In the genomic region with DNA sequence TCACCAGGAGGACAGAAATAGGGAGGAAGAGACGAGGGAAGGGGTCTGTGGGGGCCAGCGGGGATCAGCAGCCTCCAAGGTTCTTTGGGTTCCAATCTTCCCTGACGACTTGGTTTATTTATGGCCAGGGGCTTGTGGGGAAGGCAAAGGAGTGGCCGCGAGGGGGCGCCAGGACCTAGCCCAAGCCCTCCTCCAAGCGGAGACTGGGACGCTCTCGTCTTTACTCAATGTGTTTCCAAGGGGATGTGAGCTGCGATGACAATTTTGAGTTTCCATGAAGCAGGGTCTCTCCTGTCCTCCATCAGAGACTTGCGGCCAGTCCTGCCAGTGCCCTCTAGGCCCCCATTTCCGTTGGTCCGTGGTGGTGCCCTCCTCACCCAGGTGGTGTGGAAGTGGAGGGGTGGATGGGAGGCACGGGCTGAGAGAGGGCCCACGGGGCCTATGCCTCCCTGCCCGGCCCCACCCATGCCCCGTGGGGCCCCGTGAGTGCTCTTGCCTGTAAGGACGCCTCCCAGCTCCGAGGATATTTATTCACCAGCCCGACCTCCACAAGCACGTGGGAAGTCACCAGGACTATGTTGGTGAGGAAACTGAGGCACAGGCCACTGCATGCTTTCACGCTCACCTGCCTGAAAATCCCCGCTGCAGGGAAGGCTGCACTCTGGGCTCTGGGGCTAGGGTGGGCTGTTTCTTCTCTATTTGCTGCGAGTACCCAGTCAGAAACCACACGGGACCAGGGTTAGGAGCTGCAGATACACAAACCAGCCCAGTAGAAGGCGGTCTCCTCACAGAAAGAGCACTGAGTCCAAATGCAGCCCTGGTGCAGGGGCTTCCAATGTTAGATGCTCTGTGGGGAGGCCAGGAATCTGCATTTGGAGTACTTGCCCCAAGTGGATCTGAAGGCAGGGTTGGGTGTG, we compare ENCODE assay signal across 8 cellular contexts. TPM values are rescaled to one million over a fixed set of nuclear protein-coding genes. Genes with fewer than 3 reads are reported as not detected.
DNase-seq lines count a peak whose midpoint lies in the region; ATAC-seq, FAIRE-seq and TF ChIP-seq lines count a peak whose summit lies in the region.

No MANE protein-coding gene starts in this region.

- H4K20me1 ChIP-seq in GM23338 (replicated peaks; ENCODE audit: insufficient read depth) (no peaks in the 10 kb centered on the region), HepG2 (ENCODE audit: insufficient read depth, low read length) (no peaks in the 10 kb centered on the region)

- H3K4me3 ChIP-seq in AG04450 (ENCODE audit: low read depth, low read length) (no peak overlapping the region), GM23338 (peak overlapping the region; percentile 42; the same call in 1 of the 2 replicates), HepG2 (replicated peaks in 1 of 3; ENCODE audit: insufficient read depth in 1 of 3, low read depth in 2 of 3, low read length in 3 of 3) (no peak overlapping the region)

- no peak for TF ChIP-seq EP300 in HepG2 (IDR thresholded peaks at IDR 0.05; ENCODE audit: low read depth in 2 of 2, low read length in 2 of 2)
- TF ChIP-seq EP300 in HepG2 (CRISPR knock-in tag; IDR thresholded peaks at IDR 0.05; ENCODE audit: borderline replicate concordance): no peak

- 6% methylated on average over 13 of the region's 27 CpGs for WGBS in HepG2 (ENCODE audit: low lambda C conversion rate)

- H3F3A ChIP-seq in GM23338 (replicated peaks; ENCODE audit: low read depth): 0 out of 2 replicates have a peak, but pooled peaks cover 3% of the 10 kb centered on the region

- TF ChIP-seq CTCF in AG04450 (IDR thresholded peaks at IDR 0.05; ENCODE audit: low read depth, low read length) (peak; percentile 92), GM23338 (conservative IDR thresholded peaks at IDR 0.05; ENCODE audit: low read depth in 2 of 2) (peak; percentile 91 to 97), HepG2 (CRISPR knock-in tag; IDR thresholded peaks at IDR 0.05) (peak; percentile 89)

- intact Hi-C loops in HepG2 (cut with micrococcal nuclease; ENCODE audit: unreplicated experiment): loop anchor here (1.0 kb wide), 1 partner anchor 109 kb away; no protein-coding TSS in a partner anchor

- H3K79me2 ChIP-seq in GM23338 (replicated peaks; ENCODE audit: insufficient read depth) (no peaks in the 10 kb centered on the region), HepG2 (ENCODE audit: insufficient read depth, low read length) (no peaks in the 10 kb centered on the region)

- DNase-seq in AG04450 (ENCODE audit: low read depth, low spot score): peak; percentile 52
- peak; percentile 97 for DNase-seq in GM23338 (ENCODE audit: low spot score)
- peak; percentile 62 for DNase-seq in NCI-H345 treated with DMSO at 0.1 percent for 48 hours (lab: John Stamatoyannopoulos, UW; ENCODE audit: unreplicated experiment)
- peak; percentile 26 for DNase-seq in activated CD4-positive, alpha-beta T cell treated with anti-CD3 and anti-CD28 coated beads for 1 hour
- DNase-seq in cerebellar cortex (ENCODE audit: low spot score): peak; percentile 77
- peak; percentile 49 for DNase-seq in HepG2 (ENCODE audit: low spot score)
- peak; percentile 20 to 71 (median 29) for DNase-seq in stimulated activated CD4-positive, alpha-beta T cell treated with anti-CD3 and anti-CD28 coated beads, TNF-alpha, amount 100 ng/mL, for 24 hours (ENCODE audit: low read depth in 3 of 3)

- H3K27ac Mint-ChIP-seq in GM23338: no peak overlapping the region; the same call in 1 of the 2 replicates

- peaks cover 4% of the 10 kb centered on the region; the same call in 2 of the 3 replicates for H3K9me3 Mint-ChIP-seq in GM23338

- no peaks in the 10 kb centered on the region for H3K9me2 ChIP-seq in GM23338 (ENCODE audit: insufficient read depth)

- H3K27me3 Mint-ChIP-seq in GM23338 (ENCODE audit: insufficient read depth, low read depth, poor library complexity): peaks cover 25% of the 10 kb centered on the region

- H3K36me3 ChIP-seq in GM23338 (ENCODE audit: insufficient read depth) (no peaks in the 10 kb centered on the region), HepG2 (replicated peaks in 1 of 2; ENCODE audit: control insufficient read depth in 1 of 2, insufficient read depth in 2 of 2, low read length in 2 of 2) (no peaks in the 10 kb centered on the region)

- H3K27ac ChIP-seq in AG04450 (ENCODE audit: low read depth, low read length) (no peak overlapping the region), GM23338 (ENCODE audit: low read depth) (no peak overlapping the region), HepG2 (ENCODE audit: extremely low read length, insufficient read depth, low read length) (no peak overlapping the region)

- no peak overlapping the region for H3K9ac ChIP-seq in HepG2 (ENCODE audit: insufficient read depth, low read depth, low read length)

- CTCF ChIA-PET in AG04450 (lab: Charles Lee): interaction anchor here (0.5 to 4.6 kb wide), 34 partner anchors 9 to 375 kb away, joined by 3 to 65 read pairs (median 4); a partner anchor contains a TSS
- CTCF ChIA-PET in HepG2 (lab: Yijun Ruan, JAX; ENCODE audit: low intra/inter-chr PET ratio, low total read pairs): interaction anchor here (1.3 to 1.7 kb wide), 3 partner anchors 108 to 268 kb away, joined by 11 to 15 read pairs (median 13); no protein-coding TSS in a partner anchor

- FAIRE-seq in HepG2 (lab: Jason Lieb, UNC): peak; percentile 42

- TF ChIP-seq POLR2A in HepG2 (IDR thresholded peaks at IDR 0.05; ENCODE audit: insufficient read depth in 1 of 2, low read depth in 2 of 2, low read length in 2 of 2): no peak

- H3K4me1 Mint-ChIP-seq in GM23338: peaks cover 24% of the 10 kb centered on the region

- H3K9me3 ChIP-seq in AG04450 (ENCODE audit: control insufficient read depth, insufficient read depth, low read length) (peaks cover 4% of the 10 kb centered on the region), HepG2 (ENCODE audit: low read length) (no peaks in the 10 kb centered on the region)

- H3K4me1 ChIP-seq in GM23338 (ENCODE audit: insufficient read depth): no peaks in the 10 kb centered on the region; the same call in 1 of the 2 replicates
- H3K4me1 ChIP-seq in HepG2 (ENCODE audit: insufficient read depth, low read length): no peaks in the 10 kb centered on the region

- in situ Hi-C loops in HepG2 (cut with HindIII; ENCODE audit: extremely low pct_ligation_motif_present, low pct_unique_long_range_greater_than_20kb): loop anchor here (5.0 kb wide), 2 partner anchors 107 to 202 kb away; no protein-coding TSS in a partner anchor

- TF ChIP-seq RAD21 in HepG2 (CRISPR knock-in tag; IDR thresholded peaks at IDR 0.05): peak; percentile 84

- H3K4me3 Mint-ChIP-seq in GM23338: no peak overlapping the region; the same call in 2 of the 3 replicates

- H3K4me2 ChIP-seq in GM23338 (peak overlapping the region; percentile 62; the same call in 1 of the 2 replicates), HepG2 (ENCODE audit: low read depth, low read length) (no peak overlapping the region)

- peak; percentile 95 for ATAC-seq in GM23338
- ATAC-seq in HepG2: peak; percentile 93
- ATAC-seq in HG02678 (IDR thresholded peaks at IDR 0.05; ENCODE audit: unreplicated experiment): no peak

- POLR2A ChIA-PET in AG04450 (lab: Yijun Ruan, JAX): no interaction called here
- POLR2A ChIA-PET in HepG2 (lab: Yijun Ruan, JAX): no interaction called here

- no TSS peak for BruUV-seq in HepG2 (replicated peaks; lab: Mats Ljungman, UMichigan)

- H3K36me3 Mint-ChIP-seq in GM23338 (ENCODE audit: low read depth): no peaks in the 10 kb centered on the region

- H3K27me3 ChIP-seq in AG04450 (ENCODE audit: control insufficient read depth, insufficient read depth, low read length) (peaks cover 43% of the 10 kb centered on the region), GM23338 (ENCODE audit: insufficient read depth) (no peaks in the 10 kb centered on the region), HepG2 (ENCODE audit: control insufficient read depth in 1 of 2, insufficient read depth in 2 of 2, low read length in 2 of 2) (peaks cover 1 to 69% of the 10 kb centered on the region in 2 experiments; a peak in 4 of 5 replicates)

- H2AFZ ChIP-seq in GM23338: peak overlapping the region; percentile 96
- H2AFZ ChIP-seq in HepG2 (ENCODE audit: low read length): no peak overlapping the region

TF ChIP-seq in HepG2, 621 proteins besides CTCF, POLR2A, EP300 and RAD21 (continues in another document):
- TF ChIP-seq U2AF1 (optimal IDR thresholded peaks at IDR 0.05; ENCODE audit: low read depth, low read length): no peak
- TF ChIP-seq ZSCAN12 (CRISPR knock-in tag; IDR thresholded peaks at IDR 0.05): no peak
- TF ChIP-seq MAZ (IDR thresholded peaks at IDR 0.05; ENCODE audit: borderline replicate concordance, low read depth, low read length): no peak
- 0 out of 2 replicates have a peak, but pooled peaks have one; percentile 28 for TF ChIP-seq MAZ (CRISPR knock-in tag; IDR thresholded peaks at IDR 0.05; ENCODE audit: low read depth)
- no peak for TF ChIP-seq PAWR (CRISPR knock-in tag; IDR thresholded peaks at IDR 0.05; ENCODE audit: borderline replicate concordance)
- no peak for TF ChIP-seq MIER2 (CRISPR knock-in tag; IDR thresholded peaks at IDR 0.05)

RNA-seq across cellular contexts. Expression of a gene that starts 26.5 kb away (rescaled TPM):
- polyA plus RNA-seq in AG04450 (2011; rRNA removed) (not detected in 2 replicates), GM23338 (2016; fragmentation: Nextera tagmentation; extraction: Ambion mirVana) (0.27 and 0.49 TPM in 2 replicates), HepG2 (2011; rRNA removed) (not detected in 2 replicates)
- not detected in 2 replicates for polyA minus RNA-seq in AG04450 (2011; rRNA and poly(A)+ RNA removed)
- 1.2 TPM in 1 of 2 replicates, not detected in the other for total RNA-seq in GM23338 (2014; rRNA removed; shearing (Covaris generic))
- not detected in 2 replicates for total RNA-seq in HepG2 (2016; rRNA removed; fragmentation: Illumina TruSeq; extraction: Trizol)
- total RNA-seq in HepG2 (2016; cell fraction: cytosol; rRNA removed; fragmentation: Illumina TruSeq; extraction: Trizol; ENCODE audit: low read depth): not detected in 2 replicates
- not detected in 2 replicates for total RNA-seq in HepG2 (2016; cell fraction: insoluble cytoplasmic fraction; rRNA removed; fragmentation: Illumina TruSeq; extraction: Trizol)
- not detected in 2 replicates for total RNA-seq in HepG2 (2016; cell fraction: membrane; rRNA removed; fragmentation: Illumina TruSeq; extraction: Trizol)
- total RNA-seq in HepG2 (2016; cell fraction: nucleus; rRNA removed; fragmentation: Illumina TruSeq; extraction: Trizol): not detected in 2 replicates
- not detected in 2 replicates for polyA plus RNA-seq in HepG2 (2011; cell fraction: cytosol; rRNA removed)
- not detected in 2 replicates for polyA plus RNA-seq in HepG2 (2011; cell fraction: nucleus; rRNA removed)
- polyA plus RNA-seq in HepG2 (2012): not detected in 2 replicates
- not detected in 2 replicates for polyA plus RNA-seq in HepG2 (2016; cell fraction: cytosol; fragmentation: Illumina TruSeq; extraction: Trizol; ENCODE audit: low read depth)
- not detected in 2 replicates for polyA plus RNA-seq in HepG2 (2016; cell fraction: insoluble cytoplasmic fraction; fragmentation: Illumina TruSeq; extraction: Trizol; ENCODE audit: low read depth)
- not detected in 2 replicates for polyA plus RNA-seq in HepG2 (2016; cell fraction: membrane; fragmentation: Illumina TruSeq; extraction: Trizol; ENCODE audit: low read depth)
- not detected in 2 replicates for polyA plus RNA-seq in HepG2 (2016; cell fraction: nucleus; fragmentation: Illumina TruSeq; extraction: Trizol; ENCODE audit: insufficient read depth, low read depth)
- polyA minus RNA-seq in HepG2 (2011; rRNA and poly(A)+ RNA removed; ENCODE audit: low replicate concordance): not detected in 2 replicates
- not detected in 2 replicates for polyA minus RNA-seq in HepG2 (2011; cell fraction: cytosol; rRNA and poly(A)+ RNA removed)
- not detected in 2 replicates for polyA minus RNA-seq in HepG2 (2011; cell fraction: nucleus; rRNA and poly(A)+ RNA removed)

Comparison
In these comparisons a context has a peak if more than half of its experiments do, and no peak if none do; other contexts are left out.
1. DNase-seq: peak in every context shown above with its lines; median percentile 97 in GM23338; 77 in cerebellar cortex; 62 in NCI-H345 treated with DMSO at 0.1 percent for 48 hours; 52 in AG04450; 49 in HepG2; 29 in stimulated activated CD4-positive, alpha-beta T cell treated with anti-CD3 and anti-CD28 coated beads, TNF-alpha, amount 100 ng/mL, for 24 hours; 26 in activated CD4-positive, alpha-beta T cell treated with anti-CD3 and anti-CD28 coated beads for 1 hour.